1 cellular context compared by ENCODE assay signal in the genomic region with DNA sequence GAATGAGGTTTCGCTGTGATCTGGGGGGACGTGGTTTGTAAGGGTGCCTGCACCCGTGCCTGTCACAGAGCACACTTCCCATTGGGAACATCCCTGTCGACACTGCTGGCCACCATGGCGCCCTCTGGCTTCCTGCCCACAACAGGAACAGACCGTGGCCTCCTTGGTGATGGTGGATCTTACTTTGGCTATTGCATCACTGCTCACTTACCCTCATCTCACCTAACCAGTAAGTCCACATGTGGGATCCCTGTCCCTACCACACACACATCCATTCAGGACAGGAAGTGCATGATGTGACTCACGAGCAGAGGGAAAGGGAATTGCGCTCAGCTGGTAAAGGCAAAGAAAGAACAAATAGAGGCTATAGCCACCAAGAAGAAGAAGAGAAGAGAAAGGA.
TF ChIP-seq lines count a peak whose summit lies in the region.

No MANE protein-coding gene starts in this region.

TF ChIP-seq in HCT116, 20 proteins besides CTCF, POLR2A, EP300 and RAD21 (continued from another document):
- no peak for TF ChIP-seq FOSL1 (IDR thresholded peaks at IDR 0.05; ENCODE audit: low read depth)
